23 cellular contexts compared by ENCODE assay signal in the genomic region with DNA sequence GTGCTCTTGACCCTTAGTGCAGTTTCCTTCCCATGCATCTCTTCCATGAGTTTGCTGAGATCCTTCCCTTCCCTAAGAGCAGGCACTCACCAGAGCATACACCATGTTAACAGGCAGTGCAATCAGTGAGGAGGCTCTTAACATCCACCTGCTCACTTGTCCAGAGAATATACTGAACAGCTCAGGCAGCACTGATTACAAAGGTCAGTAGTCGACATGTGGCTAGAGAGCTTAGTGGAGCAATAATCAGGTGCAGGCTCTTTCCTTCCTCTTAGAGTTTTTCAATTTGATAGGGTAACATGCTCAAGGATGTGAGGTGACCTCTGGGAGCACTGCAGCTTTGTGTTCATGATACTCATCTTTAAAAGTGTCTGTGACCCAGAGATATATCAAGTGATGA.
DNase-seq lines count a peak whose midpoint lies in the region; ATAC-seq and TF ChIP-seq lines count a peak whose summit lies in the region.
"Had no signal": no experiment of that assay in that cellular context is flagged by ENCODE, and none has a peak within 500 bp of the region (broad histone marks: within the 10 kb centered on the region; RNA-seq: fewer than 3 reads in every experiment).

No MANE protein-coding gene starts in this region.

- 81% methylated on average over 1 of the region's 1 CpG for WGBS in mesenchymal stem cell
- 67 to 79% methylated on average over 1 of the region's 1 CpG for WGBS in heart right ventricle, 2 donors

- ATAC-seq in HG02588 (IDR thresholded peaks at IDR 0.05; ENCODE audit: unreplicated experiment): no peak
- no peak for ATAC-seq in heart right ventricle
- ATAC-seq in HG02610 (IDR thresholded peaks at IDR 0.05; ENCODE audit: unreplicated experiment): no peak
- ATAC-seq: left lobe of liver, T-helper 17 cell had no signal

- DNase-seq in NCI-H2227 (lab: John Stamatoyannopoulos, UW; ENCODE audit: unreplicated experiment) (peak; percentile 5), NCI-H2227 treated with DMSO at 0.1 percent for 48 hours (lab: John Stamatoyannopoulos, UW) (no peak), PC-9 (no peak), mesenchymal stem cell (no peak), NCI-H2171 (lab: John Stamatoyannopoulos, UW) (no peak), heart right ventricle (no peak)
- DNase-seq: 8988T; activated gamma-delta T cell; CD4-positive, alpha-beta T cell; effector memory CD4-positive, alpha-beta T cell; erythroblast; GDM1; heart left ventricle; KBM-7; NCI-H1930; occipital lobe; stimulated activated CD4-positive, alpha-beta T cell treated with anti-CD3 and anti-CD28 coated beads, Interleukin-4, amount 100 ng/mL, for 4 hours; T-helper 17 cell had no signal

- H2BK12ac ChIP-seq in mesenchymal stem cell (ENCODE audit: low read length in 2 of 2): no peak overlapping the region

- no peak overlapping the region for H3K18ac ChIP-seq in mesenchymal stem cell (ENCODE audit: low read depth in 1 of 2, low read length in 2 of 2)

- H3K9me3 ChIP-seq in PC-9 (ENCODE audit: insufficient read depth, low read depth): no peaks in the 10 kb centered on the region
- H3K9me3 ChIP-seq in mesenchymal stem cell (ENCODE audit: control insufficient read depth, low read length): no peaks in the 10 kb centered on the region
- no peaks in the 10 kb centered on the region for H3K9me3 ChIP-seq in heart right ventricle
- H3K9me3 ChIP-seq: heart left ventricle, SJSA1 had no signal

- H2AFZ ChIP-seq in PC-9 (no peak overlapping the region), mesenchymal stem cell (ENCODE audit: low read depth, low read length) (no peak overlapping the region)

- H3K4me1 ChIP-seq in PC-9 (replicated peaks; ENCODE audit: insufficient read depth) (peaks cover 28% of the 10 kb centered on the region), mesenchymal stem cell (ENCODE audit: control insufficient read depth, insufficient read depth, low read depth, low read length) (peaks cover 2% of the 10 kb centered on the region), heart right ventricle (peaks cover 0 to 8% (median 0%) of the 10 kb centered on the region in 9 donors)

- H3K4ac ChIP-seq in mesenchymal stem cell (ENCODE audit: low read depth in 1 of 2, low read length in 2 of 2): no peak overlapping the region

- peaks cover 6% of the 10 kb centered on the region for H3F3A ChIP-seq in PC-9 (ENCODE audit: insufficient read depth, low read depth)

- no peak overlapping the region for H4K91ac ChIP-seq in mesenchymal stem cell (ENCODE audit: low read length)

- no TSS peak for BruUV-seq in PC-9 (replicated peaks; lab: Mats Ljungman, UMichigan)

- CTCF ChIA-PET in PC-9 (lab: Charles Lee): no interaction called here

- H3K4me3 ChIP-seq in PC-9: no peak overlapping the region
- no peak overlapping the region for H3K4me3 ChIP-seq in mesenchymal stem cell (ENCODE audit: insufficient read depth in 1 of 2, low read depth in 1 of 2, low read length in 2 of 2)
- no peak overlapping the region for H3K4me3 ChIP-seq in heart right ventricle
- H3K4me3 ChIP-seq: heart left ventricle, SJSA1 had no signal

- POLR2A ChIA-PET in PC-9 (lab: Charles Lee; ENCODE audit: unreplicated experiment): no interaction called here

- H3K27ac ChIP-seq in PC-9: peak overlapping the region; percentile 32; the same call in 1 of the 2 replicates
- no peak overlapping the region for H3K27ac ChIP-seq in mesenchymal stem cell (ENCODE audit: low read length, poor library complexity, severe bottlenecking)
- no peak overlapping the region for H3K27ac ChIP-seq in heart right ventricle
- H3K27ac ChIP-seq: brain microvascular endothelial cell, heart left ventricle had no signal

- H3K79me2 ChIP-seq in PC-9 (ENCODE audit: low read depth): no peaks in the 10 kb centered on the region

- H3K36me3 ChIP-seq in PC-9 (ENCODE audit: low read depth) (no peaks in the 10 kb centered on the region), mesenchymal stem cell (ENCODE audit: control insufficient read depth in 1 of 2, insufficient read depth in 2 of 2, low read depth in 1 of 2, low read length in 2 of 2) (no peaks in the 10 kb centered on the region), heart right ventricle (no peaks in the 10 kb centered on the region)
- H3K36me3 ChIP-seq: brain microvascular endothelial cell, heart left ventricle, SJSA1 had no signal

- H3K23ac ChIP-seq in mesenchymal stem cell (ENCODE audit: low read length in 2 of 2): no peak overlapping the region

- TF ChIP-seq CTCF in PC-9 (conservative IDR thresholded peaks at IDR 0.05): no peak
- no peak for TF ChIP-seq CTCF in heart right ventricle (IDR thresholded peaks at IDR 0.05)

- intact Hi-C loops in PC-9 (cut with micrococcal nuclease; ENCODE audit: unreplicated experiment): no loop called here
- intact Hi-C loops in heart right ventricle (cut with DNase I): no loop called here

- no peaks in the 10 kb centered on the region for H3K9me2 ChIP-seq in PC-9 (ENCODE audit: insufficient read depth)

- H3K79me1 ChIP-seq in mesenchymal stem cell (replicated peaks; ENCODE audit: low read length, poor library complexity, severe bottlenecking): no peaks in the 10 kb centered on the region

- H3K14ac ChIP-seq in mesenchymal stem cell (ENCODE audit: low read length in 2 of 2): peak overlapping the region in 1 of 2 experiments; percentile 4

- no peak overlapping the region for H3K9ac ChIP-seq in mesenchymal stem cell (ENCODE audit: low read length)

- no peaks in the 10 kb centered on the region for H4K20me1 ChIP-seq in PC-9 (ENCODE audit: insufficient read depth)

- no peak overlapping the region for H3K4me2 ChIP-seq in PC-9
- H3K4me2 ChIP-seq in mesenchymal stem cell (ENCODE audit: low read length, poor library complexity, severe bottlenecking): no peak overlapping the region

- no peak overlapping the region for H2BK15ac ChIP-seq in mesenchymal stem cell (ENCODE audit: low read depth, poor library complexity, severe bottlenecking)

- no peak overlapping the region for H2BK5ac ChIP-seq in mesenchymal stem cell (ENCODE audit: low read depth, low read length, poor library complexity, severe bottlenecking)

- H3K27me3 ChIP-seq in PC-9 (ENCODE audit: insufficient read depth, low read depth) (no peaks in the 10 kb centered on the region), mesenchymal stem cell (ENCODE audit: control insufficient read depth in 1 of 2, insufficient read depth in 1 of 2, low read length in 2 of 2) (no peaks in the 10 kb centered on the region), heart right ventricle (no peaks in the 10 kb centered on the region)
- H3K27me3 ChIP-seq: brain microvascular endothelial cell, heart left ventricle, SJSA1 had no signal

- H4K8ac ChIP-seq in mesenchymal stem cell (ENCODE audit: low read length): no peak overlapping the region

- peak overlapping the region; percentile 23 for H2AK5ac ChIP-seq in mesenchymal stem cell (ENCODE audit: low read length, severe bottlenecking)

- H2BK120ac ChIP-seq in mesenchymal stem cell (ENCODE audit: low read depth, low read length): no peak overlapping the region
